27 cellular contexts compared by ENCODE assay signal in the genomic region with DNA sequence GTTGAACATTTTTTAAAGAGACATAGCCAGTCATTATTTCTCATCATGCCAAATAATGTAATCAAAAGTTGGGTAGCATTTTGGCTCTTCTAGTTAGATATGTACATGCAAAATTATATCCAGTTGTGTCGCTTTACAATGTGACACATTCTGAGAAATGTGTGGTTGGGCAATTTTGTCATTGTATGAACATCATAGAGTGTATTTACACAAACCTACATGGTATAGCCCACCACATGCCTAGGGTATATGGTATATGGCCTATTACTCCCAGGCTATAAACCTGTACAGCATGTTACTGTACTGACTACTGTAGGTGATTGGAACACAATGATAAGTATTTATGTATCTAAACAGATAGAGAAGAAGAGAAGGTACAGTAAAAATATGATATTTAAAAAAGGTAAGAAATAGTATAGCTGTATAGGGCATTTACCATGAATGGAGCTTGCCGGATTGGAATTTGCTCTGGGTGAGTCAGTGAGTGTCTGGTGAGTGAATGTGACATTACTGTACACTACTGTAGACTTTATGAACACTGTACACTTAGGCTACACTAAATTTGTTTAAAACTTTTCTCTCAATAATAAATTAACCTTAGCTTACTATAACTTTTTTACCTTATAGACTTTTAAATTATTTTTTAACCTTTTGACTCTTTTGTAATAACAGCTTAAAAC. TPM values are rescaled to one million over a fixed set of nuclear protein-coding genes. Genes with fewer than 3 reads are reported as not detected.
DNase-seq lines count a peak whose midpoint lies in the region; TF ChIP-seq lines count a peak whose summit lies in the region.
"Had no signal": no experiment of that assay in that cellular context is flagged by ENCODE, and none has a peak within 500 bp of the region (broad histone marks: within the 10 kb centered on the region; RNA-seq: fewer than 3 reads in every experiment).

No MANE protein-coding gene starts in this region.

- TF ChIP-seq CTCF in astrocyte of the spinal cord (IDR thresholded peaks at IDR 0.05; ENCODE audit: low read depth, low read length) (no peak), GM13976 (IDR thresholded peaks at IDR 0.05; ENCODE audit: borderline replicate concordance, control extremely low read depth, extremely low read depth, insufficient read depth, missing control alignments) (no peak), Caco-2 (IDR thresholded peaks at IDR 0.05; ENCODE audit: insufficient read depth in 1 of 2, low read depth in 1 of 2, low read length in 1 of 2, severe bottlenecking in 1 of 2, unreplicated experiment in 1 of 2) (no peak)

- H3K4me3 Mint-ChIP-seq in Caco-2 (ENCODE audit: unreplicated experiment) = no peak overlapping the region
- H3K4me3 Mint-ChIP-seq: activated naive CD4-positive, alpha-beta T cell treated with anti-CD3 and anti-CD28 coated beads, Interleukin-2, amount 10 ng/mL, durations not matched to agents 7 days and 5 days; brain; stimulated activated naive CD8-positive, alpha-beta T cell treated with anti-CD3 and anti-CD28 coated beads, Interleukin-15, Interleukin-2, amounts not matched to agents 100 ng/mL and 50 ng/mL, for 24 hours had no signal

- H3K9me3 ChIP-seq in Caco-2 = no peaks in the 10 kb centered on the region
- H3K9me3 ChIP-seq: adrenal gland, left ventricle myocardium inferior, right atrium auricular region, testis had no signal

- no peaks in the 10 kb centered on the region for H3K36me3 ChIP-seq in Caco-2 (ENCODE audit: control insufficient read depth, insufficient read depth, low read length)
- H3K36me3 ChIP-seq: adrenal gland, left ventricle myocardium inferior, right atrium auricular region had no signal

- CTCF ChIA-PET in Caco-2 (lab: Charles Lee) = interaction anchor here (0.6 kb wide), 2 partner anchors 126 to 1598 kb away, joined by 3 to 5 read pairs; no protein-coding TSS in a partner anchor

- H3K27ac Mint-ChIP-seq in Caco-2 (ENCODE audit: unreplicated experiment) = no peak overlapping the region
- H3K27ac Mint-ChIP-seq: activated naive CD4-positive, alpha-beta T cell treated with anti-CD3 and anti-CD28 coated beads, Interleukin-2, amount 10 ng/mL, durations not matched to agents 7 days and 5 days; brain; stimulated activated naive CD8-positive, alpha-beta T cell treated with anti-CD3 and anti-CD28 coated beads, Interleukin-15, Interleukin-2, amounts not matched to agents 100 ng/mL and 50 ng/mL, for 24 hours had no signal

- H3K4me3 ChIP-seq in astrocyte of the spinal cord (ENCODE audit: low read depth, low read length) (no peak overlapping the region), Caco-2 (ENCODE audit: low read depth, low read length) (no peak overlapping the region)
- H3K4me3 ChIP-seq: adrenal gland, left ventricle myocardium inferior, right atrium auricular region, testis had no signal

- POLR2A ChIA-PET in Caco-2 (lab: Charles Lee) = no interaction called here

- DNase-seq in EH (ENCODE audit: low read depth) (peak; percentile 43), HT1080 (ENCODE audit: low read depth) (peak; percentile 51), astrocyte of the spinal cord (ENCODE audit: low read depth, low spot score) (peak; percentile 32), kidney tubule cell (ENCODE audit: low spot score) (peak; percentile 22), NCI-H510A (lab: John Stamatoyannopoulos, UW) (no peak), GM13976 (ENCODE audit: low spot score) (no peak), Caco-2 (no peak)
- DNase-seq: activated CD4-positive, alpha-beta T cell treated with anti-CD3 and anti-CD28 coated beads, Interleukin-2, amount 50 U/mL, for 4 hours; activated naive CD4-positive, alpha-beta T cell treated with anti-CD3 and anti-CD28 coated beads, Interleukin-2, amount 10 ng/mL, durations not matched to agents 7 days and 5 days; adrenal gland; DMS153; effector CD4-positive, alpha-beta T cell; GDM1; islet precursor cell; KBM-7; left ventricle myocardium inferior; NCI-H1092; NCI-H187; NCI-H2171; NCI-H524; OCI-M1; posterior cingulate gyrus; stimulated activated CD4-positive, alpha-beta T cell treated with anti-CD3 and anti-CD28 coated beads, Interleukin-2, amount 100 ng/mL, for 24 hours; testis had no signal

- H3K27me3 Mint-ChIP-seq in Caco-2 (ENCODE audit: insufficient read depth, unreplicated experiment) = peaks cover 34% of the 10 kb centered on the region
- H3K27me3 Mint-ChIP-seq: brain had no signal

- in situ Hi-C loops in astrocyte of the spinal cord (cut with HindIII; ENCODE audit: low sequenced_read_pairs) = no loop called here
- in situ Hi-C loops in GM13976 (cut with MboI; ENCODE audit: low sequenced_read_pairs, unreplicated experiment) = no loop called here

- H3K27me3 ChIP-seq in Caco-2 (replicated peaks; ENCODE audit: control insufficient read depth, insufficient read depth, low read length) = no peaks in the 10 kb centered on the region
- H3K27me3 ChIP-seq: adrenal gland, right atrium auricular region, testis had no signal

- intact Hi-C loops in Caco-2 (cut with micrococcal nuclease; ENCODE audit: unreplicated experiment) = no loop called here

- H3K9me3 Mint-ChIP-seq in Caco-2 (ENCODE audit: unreplicated experiment) = no peaks in the 10 kb centered on the region
- H3K9me3 Mint-ChIP-seq: activated naive CD4-positive, alpha-beta T cell treated with anti-CD3 and anti-CD28 coated beads, Interleukin-2, amount 10 ng/mL, durations not matched to agents 7 days and 5 days; brain had no signal

- no peaks in the 10 kb centered on the region for H3K36me3 Mint-ChIP-seq in Caco-2 (ENCODE audit: insufficient read depth, unreplicated experiment)
- H3K36me3 Mint-ChIP-seq: activated naive CD4-positive, alpha-beta T cell treated with anti-CD3 and anti-CD28 coated beads, Interleukin-2, amount 10 ng/mL, durations not matched to agents 7 days and 5 days; brain had no signal

- H3K4me1 ChIP-seq in Caco-2 = no peaks in the 10 kb centered on the region
- H3K4me1 ChIP-seq: adrenal gland, left ventricle myocardium inferior, right atrium auricular region, testis had no signal

- no TSS peak for BruUV-seq in Caco-2 (replicated peaks; lab: Mats Ljungman, UMichigan)

- H3K4me1 Mint-ChIP-seq in Caco-2 (ENCODE audit: low read depth, unreplicated experiment) = no peaks in the 10 kb centered on the region
- H3K4me1 Mint-ChIP-seq: activated naive CD4-positive, alpha-beta T cell treated with anti-CD3 and anti-CD28 coated beads, Interleukin-2, amount 10 ng/mL, durations not matched to agents 7 days and 5 days had no signal

RNA-seq across cellular contexts. Expression of a gene that starts 16.5 kb away (rescaled TPM):
- 8.2 and 8.8 TPM in 2 replicates for total RNA-seq in HT1080 (2014; rRNA removed; shearing (Covaris generic))
- polyA plus RNA-seq in HT1080 (2015; cell fraction: cytosol; rRNA removed) = 6.2 and 7.4 TPM in 2 replicates
- polyA plus RNA-seq in HT1080 (2015; cell fraction: nucleus; rRNA removed) = 5.9 and 6.4 TPM in 2 replicates
- total RNA-seq in Caco-2 (2022) = not detected in 2 replicates

Comparison
In these comparisons a context has a peak if more than half of its experiments do, and no peak if none do; other contexts are left out.
1. DNase-seq: peak in EH (single experiment), HT1080 (single experiment), astrocyte of the spinal cord (single experiment) and kidney tubule cell (single experiment); none in NCI-H510A (single experiment), GM13976 (single experiment) and Caco-2 (0 of 2).